ENCODE assay signal across 2 cellular contexts in the genomic region with DNA sequence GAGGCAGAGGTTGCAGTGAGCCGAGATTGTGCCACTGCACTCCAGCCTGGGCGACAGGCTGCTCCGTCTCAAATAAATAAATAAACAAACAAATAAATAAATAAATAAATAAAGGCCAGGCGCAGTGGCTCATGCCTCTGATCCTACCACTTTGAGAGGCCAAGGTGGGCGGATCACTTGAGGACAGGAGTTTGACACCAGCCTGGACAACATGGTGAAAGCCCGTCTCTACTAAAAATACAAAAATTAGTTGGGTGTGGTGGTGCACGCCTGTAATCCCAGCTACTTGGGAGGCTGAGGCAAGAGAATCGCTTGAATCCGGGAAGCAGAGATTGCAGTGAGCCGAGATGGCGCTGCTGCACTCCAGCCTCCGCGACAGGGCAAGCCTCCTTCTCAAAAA.
TF ChIP-seq lines count a peak whose summit lies in the region.

No MANE protein-coding gene starts in this region.

TF ChIP-seq in HEK293, 187 proteins besides CTCF, POLR2A, EP300 and RAD21:
- TF ChIP-seq, protein P1, sequence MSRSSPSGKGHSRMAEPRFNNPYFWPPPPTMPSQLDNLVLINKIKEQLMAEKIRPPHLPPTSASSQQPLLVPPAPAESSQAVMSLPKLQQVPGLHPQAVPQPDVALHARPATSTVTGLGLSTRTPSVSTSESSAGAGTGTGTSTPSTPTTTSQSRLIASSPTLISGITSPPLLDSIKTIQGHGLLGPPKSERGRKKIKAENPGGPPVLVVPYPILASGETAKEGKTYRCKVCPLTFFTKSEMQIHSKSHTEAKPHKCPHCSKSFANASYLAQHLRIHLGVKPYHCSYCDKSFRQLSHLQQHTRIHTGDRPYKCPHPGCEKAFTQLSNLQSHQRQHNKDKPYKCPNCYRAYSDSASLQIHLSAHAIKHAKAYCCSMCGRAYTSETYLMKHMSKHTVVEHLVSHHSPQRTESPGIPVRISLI (tag by site-specific recombination; IDR thresholded peaks at IDR 0.05), result 0 out of 2 replicates have a peak, but pooled peaks have one; percentile 48
- TF ChIP-seq ZNF140 (tag by site-specific recombination; IDR thresholded peaks at IDR 0.05) (0 out of 2 replicates have a peak, but pooled peaks have one; percentile 9), ZNF266 (tag by site-specific recombination; IDR thresholded peaks at IDR 0.05; ENCODE audit: low read depth) (0 out of 2 replicates have a peak, but pooled peaks have one; percentile 29)

TF ChIP-seq in K562, 482 proteins besides CTCF, POLR2A, EP300 and RAD21:
- TF ChIP-seq, protein P2, sequence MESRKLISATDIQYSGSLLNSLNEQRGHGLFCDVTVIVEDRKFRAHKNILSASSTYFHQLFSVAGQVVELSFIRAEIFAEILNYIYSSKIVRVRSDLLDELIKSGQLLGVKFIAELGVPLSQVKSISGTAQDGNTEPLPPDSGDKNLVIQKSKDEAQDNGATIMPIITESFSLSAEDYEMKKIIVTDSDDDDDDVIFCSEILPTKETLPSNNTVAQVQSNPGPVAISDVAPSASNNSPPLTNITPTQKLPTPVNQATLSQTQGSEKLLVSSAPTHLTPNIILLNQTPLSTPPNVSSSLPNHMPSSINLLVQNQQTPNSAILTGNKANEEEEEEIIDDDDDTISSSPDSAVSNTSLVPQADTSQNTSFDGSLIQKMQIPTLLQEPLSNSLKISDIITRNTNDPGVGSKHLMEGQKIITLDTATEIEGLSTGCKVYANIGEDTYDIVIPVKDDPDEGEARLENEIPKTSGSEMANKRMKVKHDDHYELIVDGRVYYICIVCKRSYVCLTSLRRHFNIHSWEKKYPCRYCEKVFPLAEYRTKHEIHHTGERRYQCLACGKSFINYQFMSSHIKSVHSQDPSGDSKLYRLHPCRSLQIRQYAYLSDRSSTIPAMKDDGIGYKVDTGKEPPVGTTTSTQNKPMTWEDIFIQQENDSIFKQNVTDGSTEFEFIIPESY (CRISPR knock-in tag; IDR thresholded peaks at IDR 0.05), result peak; percentile 77; the same call in 1 of the 2 replicates
